Comparison of ENCODE assay signal across 8 cellular contexts in the genomic region with DNA sequence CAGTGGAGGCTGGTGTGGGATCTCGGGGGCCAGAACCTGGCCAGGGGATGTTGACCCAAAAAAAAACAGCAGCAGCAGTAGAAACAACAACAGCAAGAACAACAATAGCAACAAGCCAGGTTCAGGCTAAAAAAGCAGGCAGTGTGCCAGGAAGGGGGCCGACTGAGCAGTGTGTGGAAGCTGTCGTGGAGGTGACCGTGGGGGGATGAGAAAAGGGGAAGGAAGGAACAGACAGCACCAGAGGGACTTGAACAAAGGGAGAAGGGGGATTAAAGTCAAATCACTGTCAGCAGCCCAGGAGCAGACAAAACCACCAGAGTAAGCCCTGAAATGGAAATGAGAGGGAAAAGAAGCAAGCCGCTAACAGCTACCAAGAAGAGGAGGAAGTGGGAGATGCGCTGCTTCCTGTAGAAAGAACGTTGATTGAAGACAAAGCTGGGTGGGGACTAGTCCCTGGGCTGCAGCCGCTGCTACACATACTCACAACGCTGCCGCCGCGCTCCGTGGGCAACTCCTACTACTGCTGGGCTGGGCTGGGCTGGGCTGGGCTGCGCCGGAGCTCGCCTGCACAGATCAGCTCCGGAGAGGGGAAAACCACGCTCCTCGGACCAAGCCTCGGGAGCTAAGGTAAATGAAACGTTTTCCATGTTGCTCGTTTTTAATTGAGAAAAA. TPM values are rescaled to one million over a fixed set of nuclear protein-coding genes. Genes with fewer than 3 reads are reported as not detected.
DNase-seq lines count a peak whose midpoint lies in the region; ATAC-seq and TF ChIP-seq lines count a peak whose summit lies in the region.

GNG2 (plus strand) TSS at position 449 of the 672 bp plus-strand sequence. CDS start 90,067 bp downstream, outside the sequence.

- in situ Hi-C loops in ACHN (cut with HindIII; ENCODE audit: low pct_ligation_motif_present, low pct_unique_long_range_greater_than_20kb, low sequenced_read_pairs): no loop called here

- H3K4me1 ChIP-seq in left lung: peaks cover 0 to 74% of the 10 kb centered on the region in 2 donors

- peak within 1 kb of the TSS; percentile 92 for H3K27ac Mint-ChIP-seq in activated CD4-positive, alpha-beta T cell treated with anti-CD3 and anti-CD28 coated beads, Interleukin-2, amount 10 ng/mL, durations not matched to agents 24 days and 14 days

- H3K36me3 Mint-ChIP-seq in activated CD4-positive, alpha-beta T cell treated with anti-CD3 and anti-CD28 coated beads, Interleukin-2, amount 10 ng/mL, durations not matched to agents 24 days and 14 days (ENCODE audit: low read depth): peaks cover 18% of the 10 kb centered on the region

- peaks cover 9% of the 10 kb centered on the region for H3K9me3 Mint-ChIP-seq in activated CD4-positive, alpha-beta T cell treated with anti-CD3 and anti-CD28 coated beads, Interleukin-2, amount 10 ng/mL, durations not matched to agents 24 days and 14 days

- H3K27me3 ChIP-seq in left lung: no peaks in the 10 kb centered on the region

- no peaks in the 10 kb centered on the region for H3K36me3 ChIP-seq in left lung

- intact Hi-C loops in activated CD4-positive, alpha-beta T cell treated with anti-CD3 and anti-CD28 coated beads, Interleukin-2, amount 10 ng/mL, durations not matched to agents 24 days and 14 days (cut with micrococcal nuclease): loop anchor here (1.0 to 5.0 kb wide), 7 partner anchors 13 to 552 kb away; partner anchors contain the start of gene FRMD6
- intact Hi-C loops in left lung (cut with DNase I): no loop called here

- peak within 1 kb of the TSS; percentile 99 for H3K4me3 Mint-ChIP-seq in activated CD4-positive, alpha-beta T cell treated with anti-CD3 and anti-CD28 coated beads, Interleukin-2, amount 10 ng/mL, durations not matched to agents 24 days and 14 days

- H3K4me1 Mint-ChIP-seq in activated CD4-positive, alpha-beta T cell treated with anti-CD3 and anti-CD28 coated beads, Interleukin-2, amount 10 ng/mL, durations not matched to agents 24 days and 14 days: peaks cover 51% of the 10 kb centered on the region

- H3K27ac ChIP-seq in left lung: peak within 1 kb of the TSS; percentile 50 to 84

- peak within 1 kb of the TSS; percentile 28 to 47 for H3K4me3 ChIP-seq in left lung

- no peaks in the 10 kb centered on the region for H3K27me3 Mint-ChIP-seq in activated CD4-positive, alpha-beta T cell treated with anti-CD3 and anti-CD28 coated beads, Interleukin-2, amount 10 ng/mL, durations not matched to agents 24 days and 14 days

- ATAC-seq in GM19023 (IDR thresholded peaks at IDR 0.05; ENCODE audit: unreplicated experiment): peak; percentile 95
- ATAC-seq in HG03159 (IDR thresholded peaks at IDR 0.05; ENCODE audit: unreplicated experiment): peak; percentile 88
- peak; percentile 99 for ATAC-seq in left lung

- H3K9me3 ChIP-seq in left lung: no peaks in the 10 kb centered on the region

- DNase-seq in ACHN (peak; percentile 31), NCI-H524 treated with DMSO at 0.1 percent for 48 hours (lab: John Stamatoyannopoulos, UW) (peak; percentile 44), dedifferentiated amniotic fluid mesenchymal stem cell (ENCODE audit: extremely low spot score) (peak; percentile 55), left lung (peak; percentile 86 to 96)
- peak; percentile 95 for DNase-seq in activated CD4-positive, alpha-beta T cell treated with anti-CD3 and anti-CD28 coated beads, Interleukin-2, amount 10 ng/mL, durations not matched to agents 24 days and 14 days
- DNase-seq in stimulated activated CD4-positive, alpha-beta T cell treated with anti-CD3 and anti-CD28 coated beads, Interleukin-2, amount 100 ng/mL, for 4 hours (ENCODE audit: low read depth): peak; percentile 60

- no peak for TF ChIP-seq CTCF in left lung (IDR thresholded peaks at IDR 0.05)

RNA-seq across cellular contexts. Expression of gene GNG2, which starts in this region (rescaled TPM):
- total RNA-seq in activated CD4-positive, alpha-beta T cell treated with anti-CD3 and anti-CD28 coated beads, Interleukin-2, amount 10 ng/mL, durations not matched to agents 24 days and 14 days: 104 and 105 TPM in 2 replicates
- total RNA-seq in left lung: 10 to 100 TPM; 24.3 to 41.5 TPM

Comparison
In these comparisons a context has a peak if more than half of its experiments do, and no peak if none do; other contexts are left out.
1. Peak in every context shown above with its lines: DNase-seq, ATAC-seq, H3K4me3 ChIP-seq and H3K27ac ChIP-seq.
2. DNase-seq: peak in every context shown above with its lines; median percentile 95 in activated CD4-positive, alpha-beta T cell treated with anti-CD3 and anti-CD28 coated beads, Interleukin-2, amount 10 ng/mL, durations not matched to agents 24 days and 14 days; 91 in left lung; 60 in stimulated activated CD4-positive, alpha-beta T cell treated with anti-CD3 and anti-CD28 coated beads, Interleukin-2, amount 100 ng/mL, for 4 hours; 55 in dedifferentiated amniotic fluid mesenchymal stem cell; 44 in NCI-H524 treated with DMSO at 0.1 percent for 48 hours; 31 in ACHN.